Comparison of ENCODE assay signal across 14 cellular contexts in the genomic region with DNA sequence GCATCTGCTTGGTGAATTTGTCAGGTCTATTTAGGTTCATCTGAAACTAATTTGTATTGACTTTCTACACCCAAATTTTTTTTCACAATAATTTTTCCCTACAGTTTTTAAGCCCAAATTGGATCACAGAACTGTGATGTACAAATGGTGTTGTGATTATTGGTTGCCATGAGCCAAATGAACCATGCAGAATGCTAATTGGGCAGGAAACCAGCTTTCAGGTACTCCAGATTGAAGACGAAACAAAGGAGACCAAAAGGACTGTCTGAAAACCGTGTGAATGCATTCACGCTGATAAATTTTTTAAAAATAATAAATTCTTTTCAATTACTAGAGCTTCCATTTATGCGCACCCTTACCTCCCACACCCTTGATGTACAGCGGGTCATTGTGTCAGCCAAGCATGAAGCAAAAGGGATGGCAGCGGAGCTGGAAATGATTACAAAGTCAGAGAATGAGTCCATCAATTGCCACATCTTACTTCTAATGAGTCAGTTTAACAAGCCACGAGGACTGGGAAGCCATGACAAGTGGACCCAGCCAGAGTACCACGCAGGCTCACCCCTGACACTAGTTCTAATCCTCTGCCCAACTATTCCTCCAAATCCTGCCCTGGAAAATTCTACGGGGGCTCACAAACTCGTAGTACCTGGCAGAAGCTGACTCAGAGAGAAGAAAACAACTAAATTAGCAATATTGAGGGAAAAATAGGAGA.
"Had no signal": no experiment of that assay in that cellular context is flagged by ENCODE, and none has a peak within 500 bp of the region (broad histone marks: within the 10 kb centered on the region; RNA-seq: fewer than 3 reads in every experiment).

No MANE protein-coding gene starts in this region.

- H3K9me3 Mint-ChIP-seq: activated CD4-positive, alpha-beta memory T cell treated with anti-CD3 and anti-CD28 coated beads, Interleukin-2, amount 10 ng/mL, durations not matched to agents 7 days and 5 days; activated T-cell treated with anti-CD3 and anti-CD28 coated beads, Interleukin-2, amount 50 U/mL, for 72 hours; memory B cell; neural crest cell had no signal

- H3K9me3 ChIP-seq: tibial artery had no signal

- H2AFZ ChIP-seq: parathyroid adenoma had no signal

- H3K27me3 ChIP-seq: tibial artery had no signal

- H3K36me3 ChIP-seq: tibial artery had no signal

- H3K4me3 ChIP-seq: tibial artery had no signal

- H3K27me3 Mint-ChIP-seq: activated CD4-positive, alpha-beta memory T cell treated with anti-CD3 and anti-CD28 coated beads, Interleukin-2, amount 10 ng/mL, durations not matched to agents 7 days and 5 days; activated CD4-positive, alpha-beta T cell treated with anti-CD3 and anti-CD28 coated beads for 36 hours; memory B cell had no signal

- H3K27ac ChIP-seq: parathyroid adenoma, tibial artery, VCaP had no signal

- H3K4me1 Mint-ChIP-seq: activated CD4-positive, alpha-beta memory T cell treated with anti-CD3 and anti-CD28 coated beads, Interleukin-2, amount 10 ng/mL, durations not matched to agents 7 days and 5 days; activated CD4-positive, alpha-beta T cell treated with anti-CD3 and anti-CD28 coated beads for 36 hours; memory B cell had no signal

- H3K27ac Mint-ChIP-seq: activated CD4-positive, alpha-beta memory T cell treated with anti-CD3 and anti-CD28 coated beads, Interleukin-2, amount 10 ng/mL, durations not matched to agents 7 days and 5 days; activated CD4-positive, alpha-beta T cell treated with anti-CD3 and anti-CD28 coated beads for 36 hours; activated T-cell treated with anti-CD3 and anti-CD28 coated beads, Interleukin-2, amount 50 U/mL, for 72 hours; memory B cell had no signal

- H3K9ac ChIP-seq: parathyroid adenoma had no signal

- DNase-seq: activated CD4-positive, alpha-beta memory T cell treated with anti-CD3 and anti-CD28 coated beads, Interleukin-2, amount 10 ng/mL, durations not matched to agents 7 days and 5 days; activated CD4-positive, alpha-beta T cell treated with anti-CD3 and anti-CD28 coated beads for 36 hours; activated naive CD4-positive, alpha-beta T cell treated with Interleukin-2 at 50 U/mL for 16 hours; activated T-cell treated with anti-CD3 and anti-CD28 coated beads, Interleukin-2, amount 50 U/mL, for 72 hours; cortex of kidney; effector CD8-positive, alpha-beta T cell; head of caudate nucleus; small intestine; T1000; tibial artery had no signal

- H3K4me3 Mint-ChIP-seq: activated CD4-positive, alpha-beta memory T cell treated with anti-CD3 and anti-CD28 coated beads, Interleukin-2, amount 10 ng/mL, durations not matched to agents 7 days and 5 days; activated CD4-positive, alpha-beta T cell treated with anti-CD3 and anti-CD28 coated beads for 36 hours; activated T-cell treated with anti-CD3 and anti-CD28 coated beads, Interleukin-2, amount 50 U/mL, for 72 hours; memory B cell; neural crest cell had no signal
